1 cellular context compared by ENCODE assay signal in genomic region chr16:19707699-19708497, GRCh38.
TF ChIP-seq lines count a peak whose summit lies in the region.

No MANE protein-coding gene starts in this region.

TF ChIP-seq in H1, 55 proteins besides CTCF, POLR2A, EP300 and RAD21:
- TF ChIP-seq JUND (IDR thresholded peaks at IDR 0.05; ENCODE audit: low read length): no peak
- no peak for TF ChIP-seq MAX (IDR thresholded peaks at IDR 0.05)
- no peak for TF ChIP-seq TBP (IDR thresholded peaks at IDR 0.05; ENCODE audit: low read depth, low read length)
- TF ChIP-seq HDAC2 (IDR thresholded peaks at IDR 0.05; ENCODE audit: borderline replicate concordance in 1 of 2, low read depth in 2 of 2, low read length in 2 of 2): no peak
- TF ChIP-seq USF2 (IDR thresholded peaks at IDR 0.05; ENCODE audit: low read length): no peak
- TF ChIP-seq SRF (IDR thresholded peaks at IDR 0.05; ENCODE audit: low read depth, low read length): no peak
- no peak for TF ChIP-seq ATF3 (IDR thresholded peaks at IDR 0.05; ENCODE audit: insufficient read depth, low read depth, low read length)
- no peak for TF ChIP-seq BACH1 (IDR thresholded peaks at IDR 0.05; ENCODE audit: low read length)
- TF ChIP-seq RNF2 (IDR thresholded peaks at IDR 0.05; ENCODE audit: borderline replicate concordance, low read depth, low read length, missing control alignments, poor library complexity, severe bottlenecking): no peak
- TF ChIP-seq MAFK (IDR thresholded peaks at IDR 0.05; ENCODE audit: low read depth, low read length): no peak
- no peak for TF ChIP-seq BRCA1 (IDR thresholded peaks at IDR 0.05; ENCODE audit: low read depth, low read length)
- TF ChIP-seq CHD7 (IDR thresholded peaks at IDR 0.05; ENCODE audit: insufficient replicate concordance, low read length): no peak
- no peak for TF ChIP-seq EZH2 (IDR thresholded peaks at IDR 0.05; ENCODE audit: low read depth, low read length, severe bottlenecking)
- TF ChIP-seq SP4 (IDR thresholded peaks at IDR 0.05; ENCODE audit: low read length): no peak
- TF ChIP-seq SP1 (IDR thresholded peaks at IDR 0.05; ENCODE audit: low read depth, low read length): no peak
- TF ChIP-seq KDM4A (IDR thresholded peaks at IDR 0.05; ENCODE audit: low read depth, low read length, severe bottlenecking): no peak
- no peak for TF ChIP-seq TEAD4 (IDR thresholded peaks at IDR 0.05; ENCODE audit: low read depth, low read length)
- no peak for TF ChIP-seq CEBPB (IDR thresholded peaks at IDR 0.05; ENCODE audit: low read depth, low read length)
- no peak for TF ChIP-seq CBX5 (IDR thresholded peaks at IDR 0.05; ENCODE audit: low read depth, low read length)
